In the genomic region with DNA sequence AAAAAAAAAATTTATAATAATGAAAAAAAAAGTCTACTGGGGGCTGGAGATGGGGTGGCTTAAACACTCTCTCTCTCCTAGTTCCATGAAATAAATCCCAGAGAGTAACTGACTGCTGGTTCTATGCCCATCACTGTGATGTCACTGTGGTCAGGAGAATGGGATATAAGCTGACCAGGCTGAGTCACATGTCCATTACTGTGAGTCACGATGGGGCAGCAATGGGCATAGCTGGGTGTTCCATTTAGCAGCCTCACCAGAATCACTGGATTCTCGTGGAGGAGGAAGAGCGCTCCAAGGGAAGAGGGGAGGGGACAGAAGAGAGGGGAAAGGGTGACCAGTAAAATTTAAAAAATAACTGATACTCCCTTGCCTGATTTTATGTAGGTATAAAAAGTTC, we compare ENCODE assay signal across 10 cellular contexts. TPM values are rescaled to one million over a fixed set of nuclear protein-coding genes. Genes with fewer than 3 reads are reported as not detected.
DNase-seq lines count a peak whose midpoint lies in the region; ATAC-seq, FAIRE-seq and TF ChIP-seq lines count a peak whose summit lies in the region.
"Had no signal": no experiment of that assay in that cellular context is flagged by ENCODE, and none has a peak within 500 bp of the region (broad histone marks: within the 10 kb centered on the region; RNA-seq: fewer than 3 reads in every experiment).

No MANE protein-coding gene starts in this region.

- H3K27me3 Mint-ChIP-seq in Caco-2 (ENCODE audit: insufficient read depth, unreplicated experiment), result no peaks in the 10 kb centered on the region
- H3K27me3 Mint-ChIP-seq: memory B cell had no signal

- H3K9me3 ChIP-seq in Caco-2, result no peaks in the 10 kb centered on the region

- POLR2A ChIA-PET in AG04449 (lab: Yijun Ruan, JAX) (interaction anchor here (0.9 kb wide), 1 partner anchor 38 kb away, joined by 3 read pairs; a partner anchor contains a TSS), Caco-2 (lab: Charles Lee) (no interaction called here)

- H3K4me3 ChIP-seq in AG04449 (ENCODE audit: low read depth, low read length), result no peak overlapping the region
- H3K4me3 ChIP-seq in Caco-2 (ENCODE audit: low read depth, low read length), result no peak overlapping the region

- TF ChIP-seq CTCF in AG04449 (IDR thresholded peaks at IDR 0.05; ENCODE audit: insufficient read depth, low read length, missing control alignments) (no peak), Caco-2 (IDR thresholded peaks at IDR 0.05; ENCODE audit: insufficient read depth in 1 of 2, low read depth in 1 of 2, low read length in 1 of 2, severe bottlenecking in 1 of 2, unreplicated experiment in 1 of 2) (no peak)

- CTCF ChIA-PET in AG04449 (lab: Yijun Ruan, JAX), result interaction anchor here (1.5 kb wide), 1 partner anchor 32 kb away, joined by 4 read pairs; no protein-coding TSS in a partner anchor
- CTCF ChIA-PET in Caco-2 (lab: Charles Lee), result no interaction called here

- no peaks in the 10 kb centered on the region for H3K27me3 ChIP-seq in Caco-2 (replicated peaks; ENCODE audit: control insufficient read depth, insufficient read depth, low read length)

- DNase-seq in AG04449 (ENCODE audit: low read depth, low spot score) (peak; percentile 75), HS-5 (ENCODE audit: low read depth) (peak; percentile 38), astrocyte of the hippocampus (ENCODE audit: low read depth, low spot score) (peak; percentile 95), kidney tubule cell (ENCODE audit: low spot score) (peak; percentile 92), Caco-2 (no peak), NCI-H1694 treated with DMSO at 0.1 percent for 48 hours (lab: John Stamatoyannopoulos, UW) (no peak), GM19239 (ENCODE audit: insufficient read length, low spot score) (no peak)
- DNase-seq: NCI-H2227 treated with DMSO at 0.1 percent for 48 hours had no signal

- H3K4me1 ChIP-seq in Caco-2, result no peaks in the 10 kb centered on the region

- H3K36me3 Mint-ChIP-seq in Caco-2 (ENCODE audit: insufficient read depth, unreplicated experiment), result peaks cover 6% of the 10 kb centered on the region

- H3K36me3 ChIP-seq in Caco-2 (ENCODE audit: control insufficient read depth, insufficient read depth, low read length), result no peaks in the 10 kb centered on the region; the same call in 1 of the 2 replicates

- no peaks in the 10 kb centered on the region for H3K4me1 Mint-ChIP-seq in Caco-2 (ENCODE audit: low read depth, unreplicated experiment)
- H3K4me1 Mint-ChIP-seq: memory B cell had no signal

- ATAC-seq in GM18502 (IDR thresholded peaks at IDR 0.05; ENCODE audit: poor library complexity, unreplicated experiment), result no peak

- BruUV-seq in Caco-2 (replicated peaks; lab: Mats Ljungman, UMichigan), result no TSS peak

- no peak for FAIRE-seq in GM19239 (lab: Jason Lieb, UNC)

- no peaks in the 10 kb centered on the region for H3K9me3 Mint-ChIP-seq in Caco-2 (ENCODE audit: unreplicated experiment)
- H3K9me3 Mint-ChIP-seq: memory B cell had no signal

- intact Hi-C loops in Caco-2 (cut with micrococcal nuclease; ENCODE audit: unreplicated experiment), result no loop called here

- H3K4me3 Mint-ChIP-seq in Caco-2 (ENCODE audit: unreplicated experiment), result no peak overlapping the region
- H3K4me3 Mint-ChIP-seq: memory B cell had no signal

- no peak overlapping the region for H3K27ac Mint-ChIP-seq in Caco-2 (ENCODE audit: unreplicated experiment)
- H3K27ac Mint-ChIP-seq: memory B cell had no signal

RNA-seq across cellular contexts. Expression of a gene that starts 37.1 kb away (rescaled TPM):
- total RNA-seq in Caco-2 (2022), result 40.2 and 40.5 TPM in 2 replicates

RNA-seq across cellular contexts. Expression of a gene that starts 38.1 kb away (rescaled TPM):
- 200 and 203 TPM in 2 replicates for total RNA-seq in Caco-2 (2022)

RNA-seq across cellular contexts. Expression of a gene that starts 48.3 kb away (rescaled TPM):
- 36.7 and 38.3 TPM in 2 replicates for total RNA-seq in Caco-2 (2022)

Comparison
In these comparisons a context has a peak if more than half of its experiments do, and no peak if none do; other contexts are left out.
1. DNase-seq: peak in AG04449 (single experiment), HS-5 (single experiment), astrocyte of the hippocampus (single experiment) and kidney tubule cell (single experiment); none in Caco-2 (0 of 2), NCI-H1694 treated with DMSO at 0.1 percent for 48 hours (single experiment) and GM19239 (single experiment).